ENCODE assay signal across 8 cellular contexts in genomic region chr17:81710514-81711308, GRCh38. TPM values are rescaled to one million over a fixed set of nuclear protein-coding genes. Genes with fewer than 3 reads are reported as not detected.
DNase-seq lines count a peak whose midpoint lies in the region; ATAC-seq and TF ChIP-seq lines count a peak whose summit lies in the region.

No MANE protein-coding gene starts in this region.

- H3K9ac ChIP-seq in neural cell (ENCODE audit: low read length), result peak overlapping the region; percentile 59

- no peak for ATAC-seq in HG03460 (IDR thresholded peaks at IDR 0.05; ENCODE audit: unreplicated experiment)
- ATAC-seq in HG03135 (IDR thresholded peaks at IDR 0.05; ENCODE audit: unreplicated experiment), result no peak

- no peaks in the 10 kb centered on the region for H3F3A ChIP-seq in neural cell (ENCODE audit: insufficient read depth, low read length, poor library complexity, severe bottlenecking)

- TF ChIP-seq RAD21 in neural cell (conservative IDR thresholded peaks at IDR 0.05), result no peak

- peak overlapping the region; percentile 69 for H3K4me3 Mint-ChIP-seq in activated CD4-positive, alpha-beta T cell treated with anti-CD3 and anti-CD28 coated beads, Interleukin-2, amount 10 ng/mL, durations not matched to agents 7 days and 5 days

- peaks cover 27% of the 10 kb centered on the region for H3K4me1 ChIP-seq in OCI-LY7 (ENCODE audit: insufficient read depth, low read length, poor library complexity, severe bottlenecking)

- H2AFZ ChIP-seq in OCI-LY7 (ENCODE audit: low read length) (no peak overlapping the region), neural cell (ENCODE audit: low read depth, low read length) (no peak overlapping the region)

- H3K9me3 Mint-ChIP-seq in activated CD4-positive, alpha-beta T cell treated with anti-CD3 and anti-CD28 coated beads, Interleukin-2, amount 10 ng/mL, durations not matched to agents 7 days and 5 days, result no peaks in the 10 kb centered on the region

- intact Hi-C loops in OCI-LY7 (cut with micrococcal nuclease; ENCODE audit: unreplicated experiment), result loop anchor here (1.0 kb wide), 1 partner anchor 7 kb away; the partner anchor contains the start of gene MRPL12

- H3K27ac ChIP-seq in OCI-LY7 (ENCODE audit: low read depth, low read length, poor library complexity, severe bottlenecking) (peak overlapping the region; percentile 35), coronary artery (no peak overlapping the region), neural cell (ENCODE audit: low read length) (no peak overlapping the region)

- peaks cover 16% of the 10 kb centered on the region for H3K36me3 Mint-ChIP-seq in activated CD4-positive, alpha-beta T cell treated with anti-CD3 and anti-CD28 coated beads, Interleukin-2, amount 10 ng/mL, durations not matched to agents 7 days and 5 days (ENCODE audit: low read depth)

- peaks cover 44% of the 10 kb centered on the region for H3K36me3 ChIP-seq in OCI-LY7 (ENCODE audit: insufficient read depth, low read length)
- H3K36me3 ChIP-seq in neural cell (ENCODE audit: insufficient read depth, low read length), result no peaks in the 10 kb centered on the region

- H3K9me3 ChIP-seq in OCI-LY7 (ENCODE audit: low read length) (no peaks in the 10 kb centered on the region), neural cell (ENCODE audit: low read length) (no peaks in the 10 kb centered on the region)

- peak overlapping the region; percentile 93 for H3K4me2 ChIP-seq in OCI-LY7 (ENCODE audit: low read length)
- no peak overlapping the region for H3K4me2 ChIP-seq in neural cell (ENCODE audit: low read length)

- CTCF ChIA-PET in activated CD4-positive, alpha-beta T cell treated with anti-CD3 and anti-CD28 coated beads, Interleukin-2, amount 10 ng/mL, durations not matched to agents 7 days and 5 days (lab: Charles Lee), result interaction anchor here (0.9 kb wide), 1 partner anchor 14 kb away, joined by 3 read pairs; no protein-coding TSS in a partner anchor
- CTCF ChIA-PET in OCI-LY7 (lab: Charles Lee; ENCODE audit: unreplicated experiment), result no interaction called here

- no peak overlapping the region for H3K4me3 ChIP-seq in OCI-LY7 (ENCODE audit: low read depth, low read length, poor library complexity, severe bottlenecking)
- peak overlapping the region; percentile 81 for H3K4me3 ChIP-seq in coronary artery
- H3K4me3 ChIP-seq in neural cell (ENCODE audit: low read length), result peak overlapping the region; percentile 68

- no peaks in the 10 kb centered on the region for H4K20me1 ChIP-seq in OCI-LY7 (ENCODE audit: insufficient read depth, low read length)
- H4K20me1 ChIP-seq in neural cell (ENCODE audit: insufficient read depth), result no peaks in the 10 kb centered on the region

- H3K27me3 ChIP-seq in neural cell (ENCODE audit: insufficient read depth, low read depth, low read length), result peaks cover 8% of the 10 kb centered on the region

- POLR2A ChIA-PET in activated CD4-positive, alpha-beta T cell treated with anti-CD3 and anti-CD28 coated beads, Interleukin-2, amount 10 ng/mL, durations not matched to agents 7 days and 5 days (lab: Charles Lee), result interaction anchor here (0.7 kb wide), 1 partner anchor 9 kb away, joined by 3 read pairs; no protein-coding TSS in a partner anchor
- POLR2A ChIA-PET in OCI-LY7 (lab: Charles Lee), result interaction anchor here (0.6 to 1.1 kb wide), 4 partner anchors 8 to 153 kb away, joined by 3 to 5 read pairs (median 4); partner anchors contain the start of gene MRPL12

- TF ChIP-seq CTCF in OCI-LY7 (conservative IDR thresholded peaks at IDR 0.05; ENCODE audit: low read length) (no peak), coronary artery (IDR thresholded peaks at IDR 0.05) (no peak), neural cell (IDR thresholded peaks at IDR 0.05; ENCODE audit: poor library complexity, severe bottlenecking) (no peak)

- DNase-seq in activated CD4-positive, alpha-beta T cell treated with anti-CD3 and anti-CD28 coated beads, Interleukin-2, amount 10 ng/mL, durations not matched to agents 7 days and 5 days, result peak; percentile 42
- DNase-seq in activated CD4-positive, alpha-beta T cell treated with anti-CD3 and anti-CD28 coated beads, Interleukin-2, amount 50 U/mL, for 4 hours, result no peak
- DNase-seq in OCI-LY7 (ENCODE audit: low spot score) (peak; percentile 34), coronary artery (ENCODE audit: low spot score) (no peak), ACHN (no peak)

- H3K9me2 ChIP-seq in OCI-LY7 (ENCODE audit: insufficient read depth, low read length) (no peaks in the 10 kb centered on the region), neural cell (ENCODE audit: insufficient read depth, low read length) (no peaks in the 10 kb centered on the region)

- peaks cover 32% of the 10 kb centered on the region for H3K4me1 Mint-ChIP-seq in activated CD4-positive, alpha-beta T cell treated with anti-CD3 and anti-CD28 coated beads, Interleukin-2, amount 10 ng/mL, durations not matched to agents 7 days and 5 days

- H3K79me2 ChIP-seq in OCI-LY7 (ENCODE audit: insufficient read depth, low read depth, low read length) (peaks cover 12% of the 10 kb centered on the region), neural cell (replicated peaks; ENCODE audit: insufficient read depth, low read length) (no peaks in the 10 kb centered on the region)

- H3K27ac Mint-ChIP-seq in activated CD4-positive, alpha-beta T cell treated with anti-CD3 and anti-CD28 coated beads, Interleukin-2, amount 10 ng/mL, durations not matched to agents 7 days and 5 days, result peak overlapping the region; percentile 90

- in situ Hi-C loops in ACHN (cut with HindIII; ENCODE audit: low pct_ligation_motif_present, low pct_unique_long_range_greater_than_20kb, low sequenced_read_pairs), result no loop called here

- BruUV-seq in OCI-LY7 (replicated peaks; lab: Mats Ljungman, UMichigan), result no TSS peak

- no peak for TF ChIP-seq EP300 in neural cell (conservative IDR thresholded peaks at IDR 0.05; ENCODE audit: poor library complexity, severe bottlenecking)

- H3K27me3 Mint-ChIP-seq in activated CD4-positive, alpha-beta T cell treated with anti-CD3 and anti-CD28 coated beads, Interleukin-2, amount 10 ng/mL, durations not matched to agents 7 days and 5 days, result no peaks in the 10 kb centered on the region

TF ChIP-seq in neural cell, 6 proteins besides CTCF, POLR2A, EP300 and RAD21:
- no peak for TF ChIP-seq EZH2 (IDR thresholded peaks at IDR 0.05; ENCODE audit: borderline replicate concordance, insufficient read depth, low read length, poor library complexity, severe bottlenecking)
- TF ChIP-seq MXI1 (conservative IDR thresholded peaks at IDR 0.05; ENCODE audit: poor library complexity, severe bottlenecking), result no peak

RNA-seq across cellular contexts. Expression of gene SLC25A10, which starts 1.4 kb away (rescaled TPM):
- 10 to 100 TPM; 29.2 to 32.4 TPM for total RNA-seq in activated CD4-positive, alpha-beta T cell treated with anti-CD3 and anti-CD28 coated beads, Interleukin-2, amount 10 ng/mL, durations not matched to agents 7 days and 5 days
- total RNA-seq in OCI-LY7 (2014; rRNA removed; shearing (Covaris generic)), result 46.3 and 46.9 TPM in 2 replicates
- total RNA-seq in OCI-LY7 (2022), result 41.3 and 45.6 TPM in 2 replicates
- polyA plus RNA-seq in neural cell, result 8.7 and 10.3 TPM in 2 replicates
- polyA minus RNA-seq in neural cell, result 10.2 and 10.4 TPM in 2 replicates

RNA-seq across cellular contexts. Expression of gene MRPL12, which starts 7.5 kb away (rescaled TPM):
- 10 to 100 TPM; 52.7 to 62.3 TPM for total RNA-seq in activated CD4-positive, alpha-beta T cell treated with anti-CD3 and anti-CD28 coated beads, Interleukin-2, amount 10 ng/mL, durations not matched to agents 7 days and 5 days
- 49.8 and 67.2 TPM in 2 replicates for total RNA-seq in OCI-LY7 (2014; rRNA removed; shearing (Covaris generic))
- total RNA-seq in OCI-LY7 (2022), result 143 and 189 TPM in 2 replicates
- polyA plus RNA-seq in neural cell, result 10.4 and 14.2 TPM in 2 replicates
- polyA minus RNA-seq in neural cell, result 4.1 and 6.8 TPM in 2 replicates

RNA-seq across cellular contexts. Expression of gene HGS, which starts 26.9 kb away (rescaled TPM):
- 100 to 1,000 TPM; 121 to 128 TPM for total RNA-seq in activated CD4-positive, alpha-beta T cell treated with anti-CD3 and anti-CD28 coated beads, Interleukin-2, amount 10 ng/mL, durations not matched to agents 7 days and 5 days
- 120 and 162 TPM in 2 replicates for total RNA-seq in OCI-LY7 (2014; rRNA removed; shearing (Covaris generic))
- 175 and 219 TPM in 2 replicates for total RNA-seq in OCI-LY7 (2022)
- polyA plus RNA-seq in neural cell, result 81.1 and 97.2 TPM in 2 replicates
- 61.5 and 68.2 TPM in 2 replicates for polyA minus RNA-seq in neural cell

RNA-seq across cellular contexts. Expression of gene ARL16, which starts 27.1 kb away (rescaled TPM):
- 10 to 100 TPM; 35.4 to 42.1 TPM for total RNA-seq in activated CD4-positive, alpha-beta T cell treated with anti-CD3 and anti-CD28 coated beads, Interleukin-2, amount 10 ng/mL, durations not matched to agents 7 days and 5 days
- 86.1 and 86.4 TPM in 2 replicates for total RNA-seq in OCI-LY7 (2014; rRNA removed; shearing (Covaris generic))
- 49.8 and 52.2 TPM in 2 replicates for total RNA-seq in OCI-LY7 (2022)
- polyA plus RNA-seq in neural cell, result 145 and 156 TPM in 2 replicates
- polyA minus RNA-seq in neural cell, result 61.4 and 62.3 TPM in 2 replicates

RNA-seq across cellular contexts. Expression of gene CCDC137, which starts 44.2 kb away (rescaled TPM):
- total RNA-seq in activated CD4-positive, alpha-beta T cell treated with anti-CD3 and anti-CD28 coated beads, Interleukin-2, amount 10 ng/mL, durations not matched to agents 7 days and 5 days, result 10 to 100 TPM; 30.2 to 33.8 TPM
- 39.4 and 39.9 TPM in 2 replicates for total RNA-seq in OCI-LY7 (2014; rRNA removed; shearing (Covaris generic))
- 61.1 and 61.4 TPM in 2 replicates for total RNA-seq in OCI-LY7 (2022)
- 12.2 and 16.1 TPM in 2 replicates for polyA plus RNA-seq in neural cell
- 11.1 and 11.4 TPM in 2 replicates for polyA minus RNA-seq in neural cell

Comparison
In these comparisons a context has a peak if more than half of its experiments do, and no peak if none do; other contexts are left out.
1. DNase-seq: peak in activated CD4-positive, alpha-beta T cell treated with anti-CD3 and anti-CD28 coated beads, Interleukin-2, amount 10 ng/mL, durations not matched to agents 7 days and 5 days (single experiment) and OCI-LY7 (single experiment); none in activated CD4-positive, alpha-beta T cell treated with anti-CD3 and anti-CD28 coated beads, Interleukin-2, amount 50 U/mL, for 4 hours (0 of 2), coronary artery (single experiment) and ACHN (single experiment).